In the genomic region with DNA sequence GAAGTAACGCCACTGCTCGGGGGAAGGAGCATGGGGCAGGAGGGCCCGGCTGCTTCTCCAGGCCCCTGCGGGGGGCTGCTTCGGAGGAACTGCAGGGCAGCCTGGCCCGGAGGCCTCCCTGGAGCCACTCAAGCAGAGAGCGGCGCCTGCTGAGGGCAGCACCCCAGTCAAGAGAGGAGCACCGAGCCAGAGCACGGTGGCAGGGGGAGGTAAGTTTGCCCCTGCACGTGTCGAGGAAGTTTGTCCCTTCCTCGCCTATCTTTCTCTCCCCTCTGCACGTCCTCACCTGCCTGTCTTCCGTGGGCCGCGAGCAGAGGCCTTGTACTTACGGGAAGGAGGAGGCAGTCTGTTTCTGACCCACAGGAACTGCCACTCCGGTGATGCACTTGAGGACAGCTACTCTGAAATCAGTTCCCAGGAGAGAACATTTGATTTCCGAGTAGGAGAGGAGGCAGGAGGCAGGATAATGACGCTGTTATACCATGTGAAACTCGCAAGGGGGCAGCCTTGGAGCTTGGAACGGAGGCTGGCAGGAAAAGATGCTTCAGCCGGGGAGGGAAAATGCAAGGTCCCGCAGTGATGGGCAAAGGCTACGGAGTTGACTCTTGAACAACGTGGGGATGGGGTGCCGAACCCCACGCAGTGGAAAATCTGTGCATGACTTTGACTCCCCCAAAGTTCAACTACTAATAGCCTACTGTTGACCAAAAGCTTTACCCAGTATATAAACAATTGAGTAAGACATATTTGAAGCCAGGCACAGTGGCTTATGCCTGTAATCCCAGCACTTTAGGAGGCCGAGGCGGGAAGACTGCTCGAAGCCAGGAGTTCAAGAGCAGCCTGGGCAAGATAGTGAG, we compare ENCODE assay signal across 1 cellular context.
TF ChIP-seq lines count a peak whose summit lies in the region.

No MANE protein-coding gene starts in this region.

TF ChIP-seq in GM12878, 131 proteins besides CTCF, POLR2A, EP300 and RAD21 (continues in another document):
- TF ChIP-seq IRF4 (IDR thresholded peaks at IDR 0.05; ENCODE audit: low read depth, low read length) (peak; percentile 61; the same call in 1 of the 2 replicates), ETV6 (conservative IDR thresholded peaks at IDR 0.05 in 1 of 2, IDR thresholded peaks at IDR 0.05 in 1 of 2; ENCODE audit: borderline replicate concordance in 1 of 2, low read depth in 1 of 2) (peak in 1 of 2 experiments; percentile 73; a peak in 2 of 4 replicates), ZZZ3 (IDR thresholded peaks at IDR 0.05; ENCODE audit: control insufficient read depth, insufficient read length, low read depth) (no peak), NFIC (IDR thresholded peaks at IDR 0.05; ENCODE audit: low read depth, low read length) (no peak), RCOR1 (conservative IDR thresholded peaks at IDR 0.05; ENCODE audit: low read depth, low read length) (0 out of 2 replicates have a peak, but pooled peaks have one; percentile 66), MTA2 (IDR thresholded peaks at IDR 0.05; ENCODE audit: low read depth) (peak; percentile 24; the same call in 1 of the 2 replicates), FOS (IDR thresholded peaks at IDR 0.05; ENCODE audit: borderline replicate concordance, extremely low read depth, insufficient read length) (no peak), NR2C2 (IDR thresholded peaks at IDR 0.05; ENCODE audit: borderline replicate concordance, control insufficient read depth, insufficient read length, low read depth) (no peak), HDAC2 (IDR thresholded peaks at IDR 0.05) (no peak), ZNF274 (IDR thresholded peaks at IDR 0.05; ENCODE audit: insufficient read depth, insufficient read length) (no peak), KLF5 (IDR thresholded peaks at IDR 0.05; ENCODE audit: partially characterized antibody) (no peak), RB1 (IDR thresholded peaks at IDR 0.05; ENCODE audit: borderline replicate concordance) (no peak), HDAC6 (IDR thresholded peaks at IDR 0.05; ENCODE audit: unreplicated experiment) (no peak), CBFB (IDR thresholded peaks at IDR 0.05; ENCODE audit: low read depth) (no peak), IKZF2 (IDR thresholded peaks at IDR 0.05) (peak; percentile 81 to 86), MXI1 (IDR thresholded peaks at IDR 0.05; ENCODE audit: low read depth, low read length) (no peak), RFX5 (IDR thresholded peaks at IDR 0.05; ENCODE audit: low read depth, low read length) (no peak), RUNX3 (IDR thresholded peaks at IDR 0.05; ENCODE audit: low read length) (peak; percentile 30; the same call in 1 of the 2 replicates), CHD4 (IDR thresholded peaks at IDR 0.05) (no peak), BMI1 (IDR thresholded peaks at IDR 0.05; ENCODE audit: borderline replicate concordance) (no peak)
- TF ChIP-seq, protein P1, sequence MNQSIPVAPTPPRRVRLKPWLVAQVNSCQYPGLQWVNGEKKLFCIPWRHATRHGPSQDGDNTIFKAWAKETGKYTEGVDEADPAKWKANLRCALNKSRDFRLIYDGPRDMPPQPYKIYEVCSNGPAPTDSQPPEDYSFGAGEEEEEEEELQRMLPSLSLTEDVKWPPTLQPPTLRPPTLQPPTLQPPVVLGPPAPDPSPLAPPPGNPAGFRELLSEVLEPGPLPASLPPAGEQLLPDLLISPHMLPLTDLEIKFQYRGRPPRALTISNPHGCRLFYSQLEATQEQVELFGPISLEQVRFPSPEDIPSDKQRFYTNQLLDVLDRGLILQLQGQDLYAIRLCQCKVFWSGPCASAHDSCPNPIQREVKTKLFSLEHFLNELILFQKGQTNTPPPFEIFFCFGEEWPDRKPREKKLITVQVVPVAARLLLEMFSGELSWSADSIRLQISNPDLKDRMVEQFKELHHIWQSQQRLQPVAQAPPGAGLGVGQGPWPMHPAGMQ (IDR thresholded peaks at IDR 0.05; ENCODE audit: borderline replicate concordance), result no peak
- TF ChIP-seq, protein P2, sequence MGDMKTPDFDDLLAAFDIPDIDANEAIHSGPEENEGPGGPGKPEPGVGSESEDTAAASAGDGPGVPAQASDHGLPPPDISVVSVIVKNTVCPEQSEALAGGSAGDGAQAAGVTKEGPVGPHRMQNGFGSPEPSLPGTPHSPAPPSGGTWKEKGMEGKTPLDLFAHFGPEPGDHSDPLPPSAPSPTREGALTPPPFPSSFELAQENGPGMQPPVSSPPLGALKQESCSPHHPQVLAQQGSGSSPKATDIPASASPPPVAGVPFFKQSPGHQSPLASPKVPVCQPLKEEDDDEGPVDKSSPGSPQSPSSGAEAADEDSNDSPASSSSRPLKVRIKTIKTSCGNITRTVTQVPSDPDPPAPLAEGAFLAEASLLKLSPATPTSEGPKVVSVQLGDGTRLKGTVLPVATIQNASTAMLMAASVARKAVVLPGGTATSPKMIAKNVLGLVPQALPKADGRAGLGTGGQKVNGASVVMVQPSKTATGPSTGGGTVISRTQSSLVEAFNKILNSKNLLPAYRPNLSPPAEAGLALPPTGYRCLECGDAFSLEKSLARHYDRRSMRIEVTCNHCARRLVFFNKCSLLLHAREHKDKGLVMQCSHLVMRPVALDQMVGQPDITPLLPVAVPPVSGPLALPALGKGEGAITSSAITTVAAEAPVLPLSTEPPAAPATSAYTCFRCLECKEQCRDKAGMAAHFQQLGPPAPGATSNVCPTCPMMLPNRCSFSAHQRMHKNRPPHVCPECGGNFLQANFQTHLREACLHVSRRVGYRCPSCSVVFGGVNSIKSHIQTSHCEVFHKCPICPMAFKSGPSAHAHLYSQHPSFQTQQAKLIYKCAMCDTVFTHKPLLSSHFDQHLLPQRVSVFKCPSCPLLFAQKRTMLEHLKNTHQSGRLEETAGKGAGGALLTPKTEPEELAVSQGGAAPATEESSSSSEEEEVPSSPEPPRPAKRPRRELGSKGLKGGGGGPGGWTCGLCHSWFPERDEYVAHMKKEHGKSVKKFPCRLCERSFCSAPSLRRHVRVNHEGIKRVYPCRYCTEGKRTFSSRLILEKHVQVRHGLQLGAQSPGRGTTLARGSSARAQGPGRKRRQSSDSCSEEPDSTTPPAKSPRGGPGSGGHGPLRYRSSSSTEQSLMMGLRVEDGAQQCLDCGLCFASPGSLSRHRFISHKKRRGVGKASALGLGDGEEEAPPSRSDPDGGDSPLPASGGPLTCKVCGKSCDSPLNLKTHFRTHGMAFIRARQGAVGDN (IDR thresholded peaks at IDR 0.05), result peak; percentile 86
- TF ChIP-seq, protein P3, sequence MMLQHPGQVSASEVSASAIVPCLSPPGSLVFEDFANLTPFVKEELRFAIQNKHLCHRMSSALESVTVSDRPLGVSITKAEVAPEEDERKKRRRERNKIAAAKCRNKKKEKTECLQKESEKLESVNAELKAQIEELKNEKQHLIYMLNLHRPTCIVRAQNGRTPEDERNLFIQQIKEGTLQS (IDR thresholded peaks at IDR 0.05; ENCODE audit: borderline replicate concordance, extremely low read depth, low read depth, low read length), result no peak
- TF ChIP-seq, protein P4, sequence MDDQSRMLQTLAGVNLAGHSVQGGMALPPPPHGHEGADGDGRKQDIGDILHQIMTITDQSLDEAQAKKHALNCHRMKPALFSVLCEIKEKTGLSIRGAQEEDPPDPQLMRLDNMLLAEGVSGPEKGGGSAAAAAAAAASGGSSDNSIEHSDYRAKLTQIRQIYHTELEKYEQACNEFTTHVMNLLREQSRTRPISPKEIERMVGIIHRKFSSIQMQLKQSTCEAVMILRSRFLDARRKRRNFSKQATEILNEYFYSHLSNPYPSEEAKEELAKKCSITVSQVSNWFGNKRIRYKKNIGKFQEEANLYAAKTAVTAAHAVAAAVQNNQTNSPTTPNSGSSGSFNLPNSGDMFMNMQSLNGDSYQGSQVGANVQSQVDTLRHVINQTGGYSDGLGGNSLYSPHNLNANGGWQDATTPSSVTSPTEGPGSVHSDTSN (IDR thresholded peaks at IDR 0.05; ENCODE audit: insufficient replicate concordance, low read depth, low read length), result no peak
- TF ChIP-seq, protein P5, sequence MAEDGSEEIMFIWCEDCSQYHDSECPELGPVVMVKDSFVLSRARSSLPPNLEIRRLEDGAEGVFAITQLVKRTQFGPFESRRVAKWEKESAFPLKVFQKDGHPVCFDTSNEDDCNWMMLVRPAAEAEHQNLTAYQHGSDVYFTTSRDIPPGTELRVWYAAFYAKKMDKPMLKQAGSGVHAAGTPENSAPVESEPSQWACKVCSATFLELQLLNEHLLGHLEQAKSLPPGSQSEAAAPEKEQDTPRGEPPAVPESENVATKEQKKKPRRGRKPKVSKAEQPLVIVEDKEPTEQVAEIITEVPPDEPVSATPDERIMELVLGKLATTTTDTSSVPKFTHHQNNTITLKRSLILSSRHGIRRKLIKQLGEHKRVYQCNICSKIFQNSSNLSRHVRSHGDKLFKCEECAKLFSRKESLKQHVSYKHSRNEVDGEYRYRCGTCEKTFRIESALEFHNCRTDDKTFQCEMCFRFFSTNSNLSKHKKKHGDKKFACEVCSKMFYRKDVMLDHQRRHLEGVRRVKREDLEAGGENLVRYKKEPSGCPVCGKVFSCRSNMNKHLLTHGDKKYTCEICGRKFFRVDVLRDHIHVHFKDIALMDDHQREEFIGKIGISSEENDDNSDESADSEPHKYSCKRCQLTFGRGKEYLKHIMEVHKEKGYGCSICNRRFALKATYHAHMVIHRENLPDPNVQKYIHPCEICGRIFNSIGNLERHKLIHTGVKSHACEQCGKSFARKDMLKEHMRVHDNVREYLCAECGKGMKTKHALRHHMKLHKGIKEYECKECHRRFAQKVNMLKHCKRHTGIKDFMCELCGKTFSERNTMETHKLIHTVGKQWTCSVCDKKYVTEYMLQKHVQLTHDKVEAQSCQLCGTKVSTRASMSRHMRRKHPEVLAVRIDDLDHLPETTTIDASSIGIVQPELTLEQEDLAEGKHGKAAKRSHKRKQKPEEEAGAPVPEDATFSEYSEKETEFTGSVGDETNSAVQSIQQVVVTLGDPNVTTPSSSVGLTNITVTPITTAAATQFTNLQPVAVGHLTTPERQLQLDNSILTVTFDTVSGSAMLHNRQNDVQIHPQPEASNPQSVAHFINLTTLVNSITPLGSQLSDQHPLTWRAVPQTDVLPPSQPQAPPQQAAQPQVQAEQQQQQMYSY (CRISPR knock-in tag; IDR thresholded peaks at IDR 0.05), result no peak
- TF ChIP-seq, protein P6, sequence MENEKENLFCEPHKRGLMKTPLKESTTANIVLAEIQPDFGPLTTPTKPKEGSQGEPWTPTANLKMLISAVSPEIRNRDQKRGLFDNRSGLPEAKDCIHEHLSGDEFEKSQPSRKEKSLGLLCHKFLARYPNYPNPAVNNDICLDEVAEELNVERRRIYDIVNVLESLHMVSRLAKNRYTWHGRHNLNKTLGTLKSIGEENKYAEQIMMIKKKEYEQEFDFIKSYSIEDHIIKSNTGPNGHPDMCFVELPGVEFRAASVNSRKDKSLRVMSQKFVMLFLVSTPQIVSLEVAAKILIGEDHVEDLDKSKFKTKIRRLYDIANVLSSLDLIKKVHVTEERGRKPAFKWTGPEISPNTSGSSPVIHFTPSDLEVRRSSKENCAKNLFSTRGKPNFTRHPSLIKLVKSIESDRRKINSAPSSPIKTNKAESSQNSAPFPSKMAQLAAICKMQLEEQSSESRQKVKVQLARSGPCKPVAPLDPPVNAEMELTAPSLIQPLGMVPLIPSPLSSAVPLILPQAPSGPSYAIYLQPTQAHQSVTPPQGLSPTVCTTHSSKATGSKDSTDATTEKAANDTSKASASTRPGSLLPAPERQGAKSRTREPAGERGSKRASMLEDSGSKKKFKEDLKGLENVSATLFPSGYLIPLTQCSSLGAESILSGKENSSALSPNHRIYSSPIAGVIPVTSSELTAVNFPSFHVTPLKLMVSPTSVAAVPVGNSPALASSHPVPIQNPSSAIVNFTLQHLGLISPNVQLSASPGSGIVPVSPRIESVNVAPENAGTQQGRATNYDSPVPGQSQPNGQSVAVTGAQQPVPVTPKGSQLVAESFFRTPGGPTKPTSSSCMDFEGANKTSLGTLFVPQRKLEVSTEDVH (IDR thresholded peaks at IDR 0.05; ENCODE audit: low read depth, partially characterized antibody), result peak; percentile 23
- TF ChIP-seq, protein P7, sequence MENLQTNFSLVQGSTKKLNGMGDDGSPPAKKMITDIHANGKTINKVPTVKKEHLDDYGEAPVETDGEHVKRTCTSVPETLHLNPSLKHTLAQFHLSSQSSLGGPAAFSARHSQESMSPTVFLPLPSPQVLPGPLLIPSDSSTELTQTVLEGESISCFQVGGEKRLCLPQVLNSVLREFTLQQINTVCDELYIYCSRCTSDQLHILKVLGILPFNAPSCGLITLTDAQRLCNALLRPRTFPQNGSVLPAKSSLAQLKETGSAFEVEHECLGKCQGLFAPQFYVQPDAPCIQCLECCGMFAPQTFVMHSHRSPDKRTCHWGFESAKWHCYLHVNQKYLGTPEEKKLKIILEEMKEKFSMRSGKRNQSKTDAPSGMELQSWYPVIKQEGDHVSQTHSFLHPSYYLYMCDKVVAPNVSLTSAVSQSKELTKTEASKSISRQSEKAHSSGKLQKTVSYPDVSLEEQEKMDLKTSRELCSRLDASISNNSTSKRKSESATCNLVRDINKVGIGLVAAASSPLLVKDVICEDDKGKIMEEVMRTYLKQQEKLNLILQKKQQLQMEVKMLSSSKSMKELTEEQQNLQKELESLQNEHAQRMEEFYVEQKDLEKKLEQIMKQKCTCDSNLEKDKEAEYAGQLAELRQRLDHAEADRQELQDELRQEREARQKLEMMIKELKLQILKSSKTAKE (IDR thresholded peaks at IDR 0.05; ENCODE audit: low read depth, poor library complexity, severe bottlenecking), result peak; percentile 49
- TF ChIP-seq, protein P8, sequence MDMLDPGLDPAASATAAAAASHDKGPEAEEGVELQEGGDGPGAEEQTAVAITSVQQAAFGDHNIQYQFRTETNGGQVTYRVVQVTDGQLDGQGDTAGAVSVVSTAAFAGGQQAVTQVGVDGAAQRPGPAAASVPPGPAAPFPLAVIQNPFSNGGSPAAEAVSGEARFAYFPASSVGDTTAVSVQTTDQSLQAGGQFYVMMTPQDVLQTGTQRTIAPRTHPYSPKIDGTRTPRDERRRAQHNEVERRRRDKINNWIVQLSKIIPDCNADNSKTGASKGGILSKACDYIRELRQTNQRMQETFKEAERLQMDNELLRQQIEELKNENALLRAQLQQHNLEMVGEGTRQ (IDR thresholded peaks at IDR 0.05; ENCODE audit: borderline replicate concordance, low read depth, low read length), result no peak
